ENCODE assay signal across 8 cellular contexts in genomic region chr1:39407889-39408640, GRCh38.
DNase-seq lines count a peak whose midpoint lies in the region; ATAC-seq and TF ChIP-seq lines count a peak whose summit lies in the region.

No MANE protein-coding gene starts in this region.

- in situ Hi-C loops in astrocyte of the cerebellum (cut with HindIII; ENCODE audit: low sequenced_read_pairs) = no loop called here

- CTCF ChIA-PET in GM10248 (lab: Yijun Ruan, JAX) = interaction anchor here (0.7 to 5.5 kb wide), 5 partner anchors 8 to 216 kb away, joined by 3 to 33 read pairs (median 3); no protein-coding TSS in a partner anchor

- no peaks in the 10 kb centered on the region for H3K9me3 ChIP-seq in ES-I3 (ENCODE audit: control insufficient read depth, insufficient read depth, low read length)
- H3K9me3 ChIP-seq in KOPT-K1 (ENCODE audit: insufficient read depth, low read length, poor library complexity, severe bottlenecking) = no peaks in the 10 kb centered on the region
- H3K9me3 ChIP-seq in lung (ENCODE audit: control insufficient read depth in 2 of 2, insufficient read depth in 1 of 2, low read length in 1 of 2) = no peaks in the 10 kb centered on the region

- H3K36me3 Mint-ChIP-seq in type B pancreatic cell = peaks cover 17% of the 10 kb centered on the region

- peak overlapping the region; percentile 97 for H3K27ac Mint-ChIP-seq in type B pancreatic cell

- TF ChIP-seq CTCF in astrocyte of the cerebellum (IDR thresholded peaks at IDR 0.05; ENCODE audit: low read depth, low read length, missing control alignments) (no peak), lung (IDR thresholded peaks at IDR 0.05; ENCODE audit: control extremely low read depth, extremely low read depth) (no peak), type B pancreatic cell (conservative IDR thresholded peaks at IDR 0.05) (peak; percentile 27), GM10248 (IDR thresholded peaks at IDR 0.05; ENCODE audit: control extremely low read depth, extremely low read depth, low read depth, missing control alignments) (no peak)

- DNase-seq in astrocyte of the cerebellum (ENCODE audit: low read depth) = no peak
- DNase-seq in lung (ENCODE audit: low spot score) = no peak
- no peak for DNase-seq in type B pancreatic cell (ENCODE audit: extremely low spot score, unreplicated experiment)
- DNase-seq in NCI-H2196 treated with DMSO at 0.1 percent for 48 hours (lab: John Stamatoyannopoulos, UW; ENCODE audit: unreplicated experiment) = no peak
- DNase-seq in GM10248 (ENCODE audit: extremely low spot score) = no peak

- 13 to 15% methylated on average over 34 to 38 of the region's 38 CpGs for WGBS in lung, 2 donors

- H3K9ac ChIP-seq in ES-I3 (ENCODE audit: low read depth, low read length) = peak overlapping the region; percentile 64

- no peaks in the 10 kb centered on the region for H3K27me3 Mint-ChIP-seq in type B pancreatic cell

- peaks cover 62% of the 10 kb centered on the region for H3K4me1 Mint-ChIP-seq in type B pancreatic cell (ENCODE audit: unreplicated experiment)

- H3K36me3 ChIP-seq in ES-I3 (ENCODE audit: insufficient read depth, low read length) (peaks cover 20% of the 10 kb centered on the region; the same call in 1 of the 2 replicates), KOPT-K1 (ENCODE audit: insufficient read depth, low read length) (peaks cover 28% of the 10 kb centered on the region), lung (ENCODE audit: control insufficient read depth in 2 of 2, insufficient read depth in 2 of 2, low read length in 2 of 2) (peaks cover 0 to 4% of the 10 kb centered on the region in 2 donors)

- POLR2A ChIA-PET in GM10248 (lab: Yijun Ruan, JAX) = no interaction called here

- H3K9me3 Mint-ChIP-seq in type B pancreatic cell = no peaks in the 10 kb centered on the region

- H3K27ac ChIP-seq in KOPT-K1 (ENCODE audit: low read depth, low read length, poor library complexity, severe bottlenecking) (peak overlapping the region; percentile 81), lung (ENCODE audit: low read depth in 1 of 2, low read length in 1 of 2) (peak overlapping the region; percentile 95)

- H3K4me3 ChIP-seq in astrocyte of the cerebellum (ENCODE audit: low read depth, low read length) (peak overlapping the region; percentile 53), lung (peak overlapping the region; percentile 61)

- no peak for ATAC-seq in lung (ENCODE audit: insufficient read depth, low FRiP score)
- no peak for ATAC-seq in HG03025 (IDR thresholded peaks at IDR 0.05; ENCODE audit: low FRiP score, unreplicated experiment)

- no peaks in the 10 kb centered on the region for H3K27me3 ChIP-seq in lung (ENCODE audit: control insufficient read depth, insufficient read depth)

- peaks cover 33% of the 10 kb centered on the region for H3K4me1 ChIP-seq in ES-I3 (ENCODE audit: insufficient read depth, low read length)
- H3K4me1 ChIP-seq in lung (ENCODE audit: control insufficient read depth in 2 of 2, insufficient read depth in 2 of 2, low read length in 2 of 2) = peaks cover 18 to 46% of the 10 kb centered on the region in 2 donors

- H3K4me3 Mint-ChIP-seq in type B pancreatic cell = peak overlapping the region; percentile 94
